In genomic region chrX:53224860-53225797, GRCh38 we compare ENCODE assay signal across 8 cellular contexts. TPM values are rescaled to one million over a fixed set of nuclear protein-coding genes. Genes with fewer than 3 reads are reported as not detected.
DNase-seq lines count a peak whose midpoint lies in the region; ATAC-seq and TF ChIP-seq lines count a peak whose summit lies in the region.

KDM5C (minus strand) TSS chrX:53225207; CDS start chrX:53224889, 318 bp downstream.

- H3K9me3 ChIP-seq in RWPE2 (ENCODE audit: severe bottlenecking) = no peaks in the 10 kb centered on the region

- no peaks in the 10 kb centered on the region for H3K9me2 ChIP-seq in GM23338 (ENCODE audit: insufficient read depth)

- H3K36me3 ChIP-seq in GM23338 (ENCODE audit: insufficient read depth) = no peaks in the 10 kb centered on the region
- peaks cover 14% of the 10 kb centered on the region for H3K36me3 ChIP-seq in RWPE2 (ENCODE audit: low read depth)

- peaks cover 8% of the 10 kb centered on the region; the same call in 1 of the 2 replicates for H3K4me1 ChIP-seq in GM23338 (ENCODE audit: insufficient read depth)
- peaks cover 13% of the 10 kb centered on the region for H3K4me1 ChIP-seq in RWPE2 (ENCODE audit: insufficient read depth, poor library complexity, severe bottlenecking)

- H4K20me1 ChIP-seq in GM23338 (replicated peaks; ENCODE audit: insufficient read depth) = peaks cover 8% of the 10 kb centered on the region; the same call in 1 of the 2 replicates

- H3K27ac ChIP-seq in GM23338 (ENCODE audit: low read depth) (peak within 1 kb of the TSS; percentile 98), RWPE2 (ENCODE audit: poor library complexity, severe bottlenecking) (peak within 1 kb of the TSS; percentile 64)

- H3K27ac Mint-ChIP-seq in GM23338 = peak within 1 kb of the TSS; percentile 100
- peak within 1 kb of the TSS; percentile 98 for H3K27ac Mint-ChIP-seq in activated T-helper 2 cell treated with anti-CD3 and anti-CD28 coated beads, Interferon-gamma antibody, Interleukin-2, Interleukin-4, amounts not matched to agents 10 μg/mL and 5 μg/mL and 100 μg/mL, durations not matched to agents 14 hours and 24 hours and 36 hours
- peak within 1 kb of the TSS; percentile 97 to 99 for H3K27ac Mint-ChIP-seq in natural killer cell treated with Interleukin-12 subunit alpha and Interleukin-12 subunit beta and Interleukin-15 and Interleukin-18, amount 100 ng/mL, for 72 hours

- no peaks in the 10 kb centered on the region for H3F3A ChIP-seq in GM23338 (replicated peaks; ENCODE audit: low read depth)

- H2AFZ ChIP-seq in GM23338 = peak within 1 kb of the TSS; percentile 64; the same call in 1 of the 2 replicates

- peak within 1 kb of the TSS; percentile 80 for H3K4me2 ChIP-seq in GM23338

- peaks cover 9% of the 10 kb centered on the region; the same call in 2 of the 3 replicates for H3K36me3 Mint-ChIP-seq in GM23338 (ENCODE audit: low read depth)
- peaks cover 34% of the 10 kb centered on the region for H3K36me3 Mint-ChIP-seq in activated T-helper 2 cell treated with anti-CD3 and anti-CD28 coated beads, Interferon-gamma antibody, Interleukin-2, Interleukin-4, amounts not matched to agents 10 μg/mL and 5 μg/mL and 100 μg/mL, durations not matched to agents 14 hours and 24 hours and 36 hours (ENCODE audit: low read depth)
- peaks cover 5% of the 10 kb centered on the region for H3K36me3 Mint-ChIP-seq in natural killer cell treated with Interleukin-12 subunit alpha and Interleukin-12 subunit beta and Interleukin-15 and Interleukin-18, amount 100 ng/mL, for 72 hours

- H3K79me2 ChIP-seq in GM23338 (replicated peaks; ENCODE audit: insufficient read depth) = peaks cover 38% of the 10 kb centered on the region

- peak; percentile 78 for ATAC-seq in GM23338
- ATAC-seq in RWPE2 (ENCODE audit: low read depth) = peak; percentile 56
- peak; percentile 93 to 94 for ATAC-seq in natural killer cell treated with Interleukin-12 subunit alpha and Interleukin-12 subunit beta and Interleukin-15 and Interleukin-18, amount 100 ng/mL, for 72 hours
- ATAC-seq in stimulated activated naive CD8-positive, alpha-beta T cell treated with anti-CD3 and anti-CD28 coated beads, Interleukin-15, Interleukin-2, amounts not matched to agents 100 U/mL and 50 U/mL, for 24 hours = peak; percentile 75

- H3K4me1 Mint-ChIP-seq in GM23338 = peaks cover 23% of the 10 kb centered on the region
- H3K4me1 Mint-ChIP-seq in activated T-helper 2 cell treated with anti-CD3 and anti-CD28 coated beads, Interferon-gamma antibody, Interleukin-2, Interleukin-4, amounts not matched to agents 10 μg/mL and 5 μg/mL and 100 μg/mL, durations not matched to agents 14 hours and 24 hours and 36 hours (ENCODE audit: low read depth) = peaks cover 39% of the 10 kb centered on the region
- peaks cover 26 to 60% of the 10 kb centered on the region in 2 donors for H3K4me1 Mint-ChIP-seq in natural killer cell treated with Interleukin-12 subunit alpha and Interleukin-12 subunit beta and Interleukin-15 and Interleukin-18, amount 100 ng/mL, for 72 hours (ENCODE audit: low read depth in 2 of 2)

- DNase-seq in DMS79 treated with DMSO at 0.1 percent for 48 hours (lab: John Stamatoyannopoulos, UW) = peak; percentile 77
- peak; percentile 89 for DNase-seq in GM23338 (ENCODE audit: low spot score)
- peak; percentile 88 for DNase-seq in LoVo (ENCODE audit: low spot score)
- DNase-seq in RWPE2 (ENCODE audit: low spot score) = peak; percentile 80
- peak; percentile 85 for DNase-seq in activated T-helper 2 cell treated with anti-CD3 and anti-CD28 coated beads, Interferon-gamma antibody, Interleukin-2, Interleukin-4, amounts not matched to agents 10 μg/mL and 5 μg/mL and 100 μg/mL, durations not matched to agents 14 hours and 24 hours and 36 hours (ENCODE audit: low spot score)
- DNase-seq in fibroblast of peridontal ligament (ENCODE audit: extremely low read depth) = peak; percentile 91
- peak; percentile 96 for DNase-seq in natural killer cell treated with Interleukin-12 subunit alpha and Interleukin-12 subunit beta and Interleukin-15 and Interleukin-18, amount 100 ng/mL, for 72 hours (ENCODE audit: low spot score)
- DNase-seq in stimulated activated naive CD8-positive, alpha-beta T cell treated with anti-CD3 and anti-CD28 coated beads, Interleukin-15, Interleukin-2, amounts not matched to agents 100 U/mL and 50 U/mL, for 24 hours = peak; percentile 83

- H3K4me3 Mint-ChIP-seq in GM23338 = peak within 1 kb of the TSS; percentile 89
- peak within 1 kb of the TSS; percentile 93 for H3K4me3 Mint-ChIP-seq in activated T-helper 2 cell treated with anti-CD3 and anti-CD28 coated beads, Interferon-gamma antibody, Interleukin-2, Interleukin-4, amounts not matched to agents 10 μg/mL and 5 μg/mL and 100 μg/mL, durations not matched to agents 14 hours and 24 hours and 36 hours (ENCODE audit: low read depth)
- peak within 1 kb of the TSS; percentile 92 for H3K4me3 Mint-ChIP-seq in natural killer cell treated with Interleukin-12 subunit alpha and Interleukin-12 subunit beta and Interleukin-15 and Interleukin-18, amount 100 ng/mL, for 72 hours

- H3K4me3 ChIP-seq in GM23338 (peak within 1 kb of the TSS; percentile 87), RWPE2 (ENCODE audit: severe bottlenecking) (peak within 1 kb of the TSS; percentile 69)

- no peak for TF ChIP-seq CTCF in GM23338 (conservative IDR thresholded peaks at IDR 0.05; ENCODE audit: low read depth in 2 of 2)
- TF ChIP-seq CTCF in RWPE2 (IDR thresholded peaks at IDR 0.05; ENCODE audit: poor library complexity, severe bottlenecking) = no peak

- H3K9me3 Mint-ChIP-seq in GM23338 = no peaks in the 10 kb centered on the region; the same call in 2 of the 3 replicates
- no peaks in the 10 kb centered on the region for H3K9me3 Mint-ChIP-seq in activated T-helper 2 cell treated with anti-CD3 and anti-CD28 coated beads, Interferon-gamma antibody, Interleukin-2, Interleukin-4, amounts not matched to agents 10 μg/mL and 5 μg/mL and 100 μg/mL, durations not matched to agents 14 hours and 24 hours and 36 hours
- H3K9me3 Mint-ChIP-seq in natural killer cell treated with Interleukin-12 subunit alpha and Interleukin-12 subunit beta and Interleukin-15 and Interleukin-18, amount 100 ng/mL, for 72 hours = no peaks in the 10 kb centered on the region

- peaks cover 7% of the 10 kb centered on the region for H3K27me3 Mint-ChIP-seq in GM23338 (ENCODE audit: insufficient read depth, low read depth, poor library complexity)
- H3K27me3 Mint-ChIP-seq in activated T-helper 2 cell treated with anti-CD3 and anti-CD28 coated beads, Interferon-gamma antibody, Interleukin-2, Interleukin-4, amounts not matched to agents 10 μg/mL and 5 μg/mL and 100 μg/mL, durations not matched to agents 14 hours and 24 hours and 36 hours (ENCODE audit: low read depth) = no peaks in the 10 kb centered on the region
- H3K27me3 Mint-ChIP-seq in natural killer cell treated with Interleukin-12 subunit alpha and Interleukin-12 subunit beta and Interleukin-15 and Interleukin-18, amount 100 ng/mL, for 72 hours = peaks cover 0 to 2% of the 10 kb centered on the region in 2 donors

- intact Hi-C loops in activated T-helper 2 cell treated with anti-CD3 and anti-CD28 coated beads, Interferon-gamma antibody, Interleukin-2, Interleukin-4, amounts not matched to agents 10 μg/mL and 5 μg/mL and 100 μg/mL, durations not matched to agents 14 hours and 24 hours and 36 hours (cut with micrococcal nuclease) = loop anchor here (1.0 to 10.0 kb wide), 3 partner anchors 150 to 819 kb away; partner anchors contain the start of genes HSD17B10 and PHF8

- H3K27me3 ChIP-seq in GM23338 (ENCODE audit: insufficient read depth) (no peaks in the 10 kb centered on the region), RWPE2 (ENCODE audit: insufficient read depth, poor library complexity, severe bottlenecking) (no peaks in the 10 kb centered on the region)

TF ChIP-seq in GM23338, 12 proteins besides CTCF, POLR2A, EP300 and RAD21:
- TF ChIP-seq EZH2phosphoT487 (IDR thresholded peaks at IDR 0.05; ENCODE audit: unreplicated experiment) = no peak
- TF ChIP-seq POLR2AphosphoS5 (IDR thresholded peaks at IDR 0.05; ENCODE audit: low read depth) = peak; percentile 57
- peak; percentile 75 for TF ChIP-seq CREB1 (CRISPR knock-in tag; IDR thresholded peaks at IDR 0.05; ENCODE audit: low read depth)
- TF ChIP-seq ZNF331 (CRISPR knock-in tag; IDR thresholded peaks at IDR 0.05; ENCODE audit: low read depth) = no peak
- TF ChIP-seq EZH2 (IDR thresholded peaks at IDR 0.05; ENCODE audit: low read depth, unreplicated experiment) = no peak
- no peak for TF ChIP-seq STAT1 (IDR thresholded peaks at IDR 0.05; ENCODE audit: unreplicated experiment)

RNA-seq across cellular contexts. Expression of gene KDM5C, which starts in this region (rescaled TPM):
- 139 and 173 TPM in 2 replicates for total RNA-seq in GM23338 (2014; rRNA removed; shearing (Covaris generic))
- 18.3 and 20.3 TPM in 2 replicates for polyA plus RNA-seq in GM23338 (2016; fragmentation: Nextera tagmentation; extraction: Ambion mirVana)
- total RNA-seq in activated T-helper 2 cell treated with anti-CD3 and anti-CD28 coated beads, Interferon-gamma antibody, Interleukin-2, Interleukin-4, amounts not matched to agents 10 μg/mL and 5 μg/mL and 100 μg/mL, durations not matched to agents 14 hours and 24 hours and 36 hours = 98.3 and 111 TPM in 2 replicates
- 100 to 1,000 TPM; 129 to 197 TPM for total RNA-seq in natural killer cell treated with Interleukin-12 subunit alpha and Interleukin-12 subunit beta and Interleukin-15 and Interleukin-18, amount 100 ng/mL, for 72 hours

Comparison
In these comparisons a context has a peak if more than half of its experiments do, and no peak if none do; other contexts are left out.
1. Peak in every context shown above with its lines: DNase-seq, ATAC-seq, H3K4me3 ChIP-seq and H3K27ac ChIP-seq.